9 cellular contexts compared by ENCODE assay signal in genomic region chr10:62046522-62047239, GRCh38.
A peak's percentile ranks its signal among the peaks of the same experiment; 100 is the strongest.
DNase-seq lines count a peak whose midpoint lies in the region; ATAC-seq, FAIRE-seq and TF ChIP-seq lines count a peak whose summit lies in the region.
"Had no signal": no experiment of that assay in that cellular context is flagged by ENCODE, and none has a peak within 500 bp of the region (broad histone marks: within the 10 kb centered on the region; RNA-seq: fewer than 3 reads in every experiment).

No MANE protein-coding gene starts in this region.

- no peak for FAIRE-seq in K562 (lab: Jason Lieb, UNC)
- FAIRE-seq: G401.6 had no signal

- TF ChIP-seq EP300 in K562 (IDR thresholded peaks at IDR 0.05; ENCODE audit: low read length): no peak

- peaks cover 4 to 9% of the 10 kb centered on the region in 2 experiments; a peak in 3 of 5 replicates for H3K27me3 ChIP-seq in K562 (ENCODE audit: control insufficient read depth in 2 of 2, insufficient read depth in 2 of 2, low read length in 2 of 2)

- intact Hi-C loops in K562 (cut with micrococcal nuclease): no loop called here

- no peaks in the 10 kb centered on the region for H4K20me1 ChIP-seq in K562 (replicated peaks; ENCODE audit: control insufficient read depth, insufficient read depth, low read length)

- no peak overlapping the region for H3K27ac ChIP-seq in K562 (ENCODE audit: extremely low read depth, low read depth, low read length)

- H3K9me1 ChIP-seq in K562 (ENCODE audit: control insufficient read depth, insufficient read depth, low read length): no peaks in the 10 kb centered on the region

- H3K79me2 ChIP-seq in K562 (ENCODE audit: control insufficient read depth, insufficient read depth, low read length): no peaks in the 10 kb centered on the region

- peaks cover 46% of the 10 kb centered on the region for H3K36me3 Mint-ChIP-seq in activated CD4-positive, alpha-beta T cell treated with anti-CD3 and anti-CD28 coated beads, Interleukin-2, amount 10 ng/mL, durations not matched to agents 7 days and 5 days (ENCODE audit: low read depth)
- H3K36me3 Mint-ChIP-seq in HFFc6 (ENCODE audit: low read depth): peaks cover 35% of the 10 kb centered on the region
- H3K36me3 Mint-ChIP-seq in mesothelial cell of epicardium: peaks cover 3% of the 10 kb centered on the region

- peaks cover 94% of the 10 kb centered on the region for H3K4me1 Mint-ChIP-seq in activated CD4-positive, alpha-beta T cell treated with anti-CD3 and anti-CD28 coated beads, Interleukin-2, amount 10 ng/mL, durations not matched to agents 7 days and 5 days
- H3K4me1 Mint-ChIP-seq in HFFc6 (ENCODE audit: low read depth) (peaks cover 83% of the 10 kb centered on the region), mesothelial cell of epicardium (peaks cover 92% of the 10 kb centered on the region)

- CTCF ChIA-PET in activated CD4-positive, alpha-beta T cell treated with anti-CD3 and anti-CD28 coated beads, Interleukin-2, amount 10 ng/mL, durations not matched to agents 7 days and 5 days (lab: Charles Lee): interaction anchor here (0.6 to 13.0 kb wide), 8 partner anchors 8 to 210 kb away, joined by 3 to 164 read pairs (median 4); no protein-coding TSS in a partner anchor
- CTCF ChIA-PET in K562 (lab: Yijun Ruan, JAX; ENCODE audit: low intra/inter-chr PET ratio): no interaction called here

- H3K9me3 Mint-ChIP-seq in activated CD4-positive, alpha-beta T cell treated with anti-CD3 and anti-CD28 coated beads, Interleukin-2, amount 10 ng/mL, durations not matched to agents 7 days and 5 days: peaks cover 3% of the 10 kb centered on the region
- H3K9me3 Mint-ChIP-seq in HFFc6 (peaks cover 4% of the 10 kb centered on the region), mesothelial cell of epicardium (no peaks in the 10 kb centered on the region)

- no peak overlapping the region for H3K4me3 ChIP-seq in K562

- 26% methylated on average over 4 of the region's 4 CpGs for WGBS in K562 (ENCODE audit: insufficient coverage, low coverage, missing lambda C conversion rate)

- H3K27ac Mint-ChIP-seq in activated CD4-positive, alpha-beta T cell treated with anti-CD3 and anti-CD28 coated beads, Interleukin-2, amount 10 ng/mL, durations not matched to agents 7 days and 5 days: peak overlapping the region; percentile 98
- H3K27ac Mint-ChIP-seq in HFFc6 (peak overlapping the region; percentile 97), mesothelial cell of epicardium (peak overlapping the region; percentile 93)

- POLR2A ChIA-PET in activated CD4-positive, alpha-beta T cell treated with anti-CD3 and anti-CD28 coated beads, Interleukin-2, amount 10 ng/mL, durations not matched to agents 7 days and 5 days (lab: Charles Lee): interaction anchor here (0.6 to 1.0 kb wide), 4 partner anchors 59 to 142 kb away, joined by 3 to 6 read pairs (median 3); no protein-coding TSS in a partner anchor
- POLR2A ChIA-PET in K562 (lab: Yijun Ruan, JAX): interaction anchor here (0.7 to 0.9 kb wide), 2 partner anchors 8 to 13 kb away, joined by 3 read pairs; no protein-coding TSS in a partner anchor

- DNase-seq in activated CD4-positive, alpha-beta T cell treated with anti-CD3 and anti-CD28 coated beads, Interleukin-2, amount 10 ng/mL, durations not matched to agents 7 days and 5 days: no peak
- no peak for DNase-seq in activated CD4-positive, alpha-beta T cell treated with anti-CD3 and anti-CD28 coated beads, Interleukin-2, amount 50 U/mL, for 4 hours
- peak; percentile 68 for DNase-seq in HFFc6
- peak; percentile 51 for DNase-seq in NCI-H2171 (lab: John Stamatoyannopoulos, UW)
- DNase-seq in K562 (ENCODE audit: extremely low read depth in 1 of 4, low spot score in 3 of 4): no peak
- no peak for DNase-seq in mesothelial cell of epicardium (ENCODE audit: low spot score in 2 of 2, unreplicated experiment in 2 of 2)
- DNase-seq in ecto neural progenitor cell (ENCODE audit: low spot score): no peak
- no peak for DNase-seq in AG08395 (ENCODE audit: low spot score)

- no peak overlapping the region for H2AFZ ChIP-seq in K562 (ENCODE audit: low read depth, low read length)

- TF ChIP-seq CTCF in HFFc6 (IDR thresholded peaks at IDR 0.05) (no peak; the same call in 1 of the 2 replicates), K562 (IDR thresholded peaks at IDR 0.05 in 2 of 3, conservative IDR thresholded peaks at IDR 0.05 in 1 of 3; ENCODE audit: insufficient read depth in 2 of 3, low read depth in 1 of 3, low read length in 3 of 3) (no peak), mesothelial cell of epicardium (IDR thresholded peaks at IDR 0.05; ENCODE audit: unreplicated experiment) (no peak)

- H3K4me2 ChIP-seq in K562 (ENCODE audit: insufficient read depth, low read length): no peak overlapping the region

- no peaks in the 10 kb centered on the region for H3K36me3 ChIP-seq in K562 (ENCODE audit: control insufficient read depth, insufficient read depth, low read length)

- no peak for TF ChIP-seq POLR2A in K562 (conservative IDR thresholded peaks at IDR 0.05)

- in situ Hi-C loops in K562 (cut with MboI): loop anchor here (10.0 kb wide), 1 partner anchor 198 kb away; no protein-coding TSS in a partner anchor

- peaks cover 5 to 9% of the 10 kb centered on the region in 2 experiments; a peak in 3 of 5 replicates for H3K4me1 ChIP-seq in K562 (replicated peaks in 1 of 2; ENCODE audit: control insufficient read depth in 2 of 2, insufficient read depth in 2 of 2, low read length in 2 of 2)

- BruUV-seq in K562 (replicated peaks; lab: Mats Ljungman, UMichigan): no TSS peak

- H3K27me3 Mint-ChIP-seq in activated CD4-positive, alpha-beta T cell treated with anti-CD3 and anti-CD28 coated beads, Interleukin-2, amount 10 ng/mL, durations not matched to agents 7 days and 5 days: no peaks in the 10 kb centered on the region
- H3K27me3 Mint-ChIP-seq in HFFc6 (ENCODE audit: insufficient read depth) (peaks cover 10% of the 10 kb centered on the region), mesothelial cell of epicardium (ENCODE audit: low read depth) (no peaks in the 10 kb centered on the region)

- peak overlapping the region; percentile 86 for H3K4me3 Mint-ChIP-seq in activated CD4-positive, alpha-beta T cell treated with anti-CD3 and anti-CD28 coated beads, Interleukin-2, amount 10 ng/mL, durations not matched to agents 7 days and 5 days
- H3K4me3 Mint-ChIP-seq in HFFc6 (peak overlapping the region; percentile 83), mesothelial cell of epicardium (no peak overlapping the region)

- no peak overlapping the region for H3K9ac ChIP-seq in K562 (ENCODE audit: insufficient read depth in 1 of 2, low read depth in 2 of 2, low read length in 2 of 2)

- no peak for ATAC-seq in K562

- no peaks in the 10 kb centered on the region for H3K9me3 ChIP-seq in K562 (replicated peaks; ENCODE audit: control insufficient read depth, insufficient read depth, low read depth, low read length)

- TF ChIP-seq RAD21 in K562 (CRISPR knock-in tag; conservative IDR thresholded peaks at IDR 0.05 in 1 of 2, IDR thresholded peaks at IDR 0.05 in 1 of 2): no peak

TF ChIP-seq in K562, 482 proteins besides CTCF, POLR2A, EP300 and RAD21:
- TF ChIP-seq ZNF133 (CRISPR knock-in tag; IDR thresholded peaks at IDR 0.05) (no peak), ZNF766 (CRISPR knock-in tag; conservative IDR thresholded peaks at IDR 0.05) (no peak), RBM39 (optimal IDR thresholded peaks at IDR 0.05; ENCODE audit: low read depth, low read length) (no peak), RBM25 (IDR thresholded peaks at IDR 0.05; ENCODE audit: low read depth, low read length, severe bottlenecking) (peak; percentile 59), THRA (IDR thresholded peaks at IDR 0.05) (no peak), ZNF384 (IDR thresholded peaks at IDR 0.05; ENCODE audit: low read depth, low read length) (peak; percentile 75), DACH1 (IDR thresholded peaks at IDR 0.05; ENCODE audit: partially characterized antibody) (no peak)
- TF ChIP-seq, protein P1, sequence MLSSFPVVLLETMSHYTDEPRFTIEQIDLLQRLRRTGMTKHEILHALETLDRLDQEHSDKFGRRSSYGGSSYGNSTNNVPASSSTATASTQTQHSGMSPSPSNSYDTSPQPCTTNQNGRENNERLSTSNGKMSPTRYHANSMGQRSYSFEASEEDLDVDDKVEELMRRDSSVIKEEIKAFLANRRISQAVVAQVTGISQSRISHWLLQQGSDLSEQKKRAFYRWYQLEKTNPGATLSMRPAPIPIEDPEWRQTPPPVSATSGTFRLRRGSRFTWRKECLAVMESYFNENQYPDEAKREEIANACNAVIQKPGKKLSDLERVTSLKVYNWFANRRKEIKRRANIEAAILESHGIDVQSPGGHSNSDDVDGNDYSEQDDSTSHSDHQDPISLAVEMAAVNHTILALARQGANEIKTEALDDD (IDR thresholded peaks at IDR 0.05): peak; percentile 57; the same call in 1 of the 2 replicates

Comparison
In these comparisons a context has a peak if more than half of its experiments do, and no peak if none do; other contexts are left out.
1. DNase-seq: peak in HFFc6 (single experiment) and NCI-H2171 (single experiment); none in activated CD4-positive, alpha-beta T cell treated with anti-CD3 and anti-CD28 coated beads, Interleukin-2, amount 10 ng/mL, durations not matched to agents 7 days and 5 days (single experiment), activated CD4-positive, alpha-beta T cell treated with anti-CD3 and anti-CD28 coated beads, Interleukin-2, amount 50 U/mL, for 4 hours (0 of 2), K562 (0 of 4), mesothelial cell of epicardium (0 of 2), ecto neural progenitor cell (single experiment) and AG08395 (single experiment).
2. Peak in every context shown above with its lines, with median percentiles within 50 percentile points of each other: H3K27ac Mint-ChIP-seq.